ENCODE assay signal across 12 cellular contexts in genomic region chr15:63015618-63016017, GRCh38. TPM values are rescaled to one million over a fixed set of nuclear protein-coding genes. Genes with fewer than 3 reads are reported as not detected.
A peak's percentile ranks its signal among the peaks of the same experiment; 100 is the strongest.
DNase-seq lines count a peak whose midpoint lies in the region; ATAC-seq, FAIRE-seq and TF ChIP-seq lines count a peak whose summit lies in the region.
"Had no signal": no experiment of that assay in that cellular context is flagged by ENCODE, and none has a peak within 500 bp of the region (broad histone marks: within the 10 kb centered on the region; RNA-seq: fewer than 3 reads in every experiment).

No MANE protein-coding gene starts in this region.

- H3K4me3 ChIP-seq in fibroblast of pulmonary artery (replicated peaks; ENCODE audit: low read depth, low read length) (no peak overlapping the region), pancreas (no peak overlapping the region)

- H3K27me3 ChIP-seq in pancreas, result no peaks in the 10 kb centered on the region

- 69 to 73% methylated on average over 1 of the region's 1 CpG for WGBS in pancreas, 2 donors

- H3K36me3 ChIP-seq in pancreas, result no peaks in the 10 kb centered on the region
- H3K36me3 ChIP-seq: WERI-Rb-1 had no signal

- peaks cover 0 to 13% (median 0%) of the 10 kb centered on the region in 3 donors for H3K4me1 ChIP-seq in pancreas

- peak overlapping the region in 2 of 4 donors; percentile 8 to 18 for H3K27ac ChIP-seq in pancreas
- H3K27ac ChIP-seq: WERI-Rb-1 had no signal

- TF ChIP-seq CTCF in fibroblast of pulmonary artery (IDR thresholded peaks at IDR 0.05; ENCODE audit: low read length, missing control alignments) (no peak), pancreas (IDR thresholded peaks at IDR 0.05) (no peak)

- H3K9me3 ChIP-seq in pancreas, result no peaks in the 10 kb centered on the region

- intact Hi-C loops in pancreas (cut with DNase I), result no loop called here

- no peak for FAIRE-seq in pancreas (lab: Jason Lieb, UNC)

- DNase-seq in EH (ENCODE audit: low read depth) (peak; percentile 84), RPMI7951 (ENCODE audit: low read depth) (peak; percentile 84), fibroblast of pulmonary artery (ENCODE audit: low read depth) (peak; percentile 67), pancreas (peak in 1 of 6 donors; percentile 28), NCI-H446 (lab: John Stamatoyannopoulos, UW) (no peak)
- DNase-seq: caudate nucleus; mesendoderm; stimulated activated CD4-positive, alpha-beta T cell treated with anti-CD3 and anti-CD28 coated beads, Interleukin-2, amount 100 ng/mL, for 24 hours; WERI-Rb-1 had no signal

- ATAC-seq in pancreas, result peak in 3 of 4 donors; percentile 49 to 82 (median 80)
- no peak for ATAC-seq in GM19351 (IDR thresholded peaks at IDR 0.05; ENCODE audit: unreplicated experiment)
- ATAC-seq in HG03039 (IDR thresholded peaks at IDR 0.05; ENCODE audit: unreplicated experiment), result no peak
- no peak for ATAC-seq in GM18498 (IDR thresholded peaks at IDR 0.05; ENCODE audit: unreplicated experiment)

RNA-seq across cellular contexts. Expression of gene TPM1, which starts 26.9 kb away (rescaled TPM):
- 1,035 and 1,151 TPM in 2 replicates for total RNA-seq in RPMI7951 (2014; rRNA removed; shearing (Covaris generic))
- total RNA-seq in pancreas, result 100 to 1,000 TPM; 114 to 359 (median 249) TPM
- 100 to 1,000 TPM; 304 to 482 TPM for polyA plus RNA-seq in pancreas

Comparison
In these comparisons a context has a peak if more than half of its experiments do, and no peak if none do; other contexts are left out.
1. DNase-seq: peak in EH (single experiment), RPMI7951 (single experiment) and fibroblast of pulmonary artery (single experiment); none in NCI-H446 (0 of 2).
2. ATAC-seq: peak in pancreas (3 of 4); none in GM19351 (single experiment), HG03039 (single experiment) and GM18498 (single experiment).